In genomic region chr2:163191372-163191771, GRCh38 we compare ENCODE assay signal across 8 cellular contexts.
DNase-seq lines count a peak whose midpoint lies in the region; ATAC-seq, FAIRE-seq and TF ChIP-seq lines count a peak whose summit lies in the region.

No MANE protein-coding gene starts in this region.

- TF ChIP-seq POLR2A in sigmoid colon (IDR thresholded peaks at IDR 0.05) = no peak

- TF ChIP-seq EP300 in sigmoid colon (IDR thresholded peaks at IDR 0.05) = no peak

- H3K9me3 ChIP-seq in keratinocyte (ENCODE audit: control insufficient read depth, low read depth, low read length) (no peaks in the 10 kb centered on the region), sigmoid colon (no peaks in the 10 kb centered on the region)

- no peak overlapping the region for H3K27ac Mint-ChIP-seq in activated T-helper 1 cell treated with anti-CD3 and anti-CD28 coated beads, Interleukin-12 subunit alpha, Interleukin-12 subunit beta, Interleukin-2, Interleukin-4 antibody, amounts not matched to agents 30 ng/mL and 10 ng/mL and 1 ng/mL, durations not matched to agents 14 hours and 24 hours and 36 hours

- CTCF ChIA-PET in AG04449 (lab: Yijun Ruan, JAX) = interaction anchor here (0.7 to 2.6 kb wide), 16 partner anchors 9 to 1288 kb away, joined by 3 to 24 read pairs (median 3); no protein-coding TSS in a partner anchor

- dilution Hi-C loops in keratinocyte (cut with MboI; ENCODE audit: extremely low pct_ligation_motif_present, low sequenced_read_pairs) = no loop called here

- no peaks in the 10 kb centered on the region for H3K27me3 Mint-ChIP-seq in activated T-helper 1 cell treated with anti-CD3 and anti-CD28 coated beads, Interleukin-12 subunit alpha, Interleukin-12 subunit beta, Interleukin-2, Interleukin-4 antibody, amounts not matched to agents 30 ng/mL and 10 ng/mL and 1 ng/mL, durations not matched to agents 14 hours and 24 hours and 36 hours (ENCODE audit: insufficient read depth)

- H3K36me3 Mint-ChIP-seq in activated T-helper 1 cell treated with anti-CD3 and anti-CD28 coated beads, Interleukin-12 subunit alpha, Interleukin-12 subunit beta, Interleukin-2, Interleukin-4 antibody, amounts not matched to agents 30 ng/mL and 10 ng/mL and 1 ng/mL, durations not matched to agents 14 hours and 24 hours and 36 hours (ENCODE audit: low read depth) = no peaks in the 10 kb centered on the region

- H3K4me3 ChIP-seq in AG04449 (ENCODE audit: low read depth, low read length) (no peak overlapping the region), GM12875 (ENCODE audit: low read depth, low read length) (no peak overlapping the region), keratinocyte (ENCODE audit: control insufficient read depth in 2 of 3, extremely low read depth in 1 of 3, insufficient read depth in 2 of 3, low read depth in 1 of 3, low read length in 3 of 3) (no peak overlapping the region), sigmoid colon (no peak overlapping the region)

- no peaks in the 10 kb centered on the region for H3K4me1 ChIP-seq in keratinocyte (ENCODE audit: control insufficient read depth, extremely low read depth, insufficient read depth, low read length)
- no peaks in the 10 kb centered on the region for H3K4me1 ChIP-seq in sigmoid colon

- H2AFZ ChIP-seq in keratinocyte (ENCODE audit: control insufficient read depth, low read length) = no peak overlapping the region

- no peaks in the 10 kb centered on the region for H3K4me1 Mint-ChIP-seq in activated T-helper 1 cell treated with anti-CD3 and anti-CD28 coated beads, Interleukin-12 subunit alpha, Interleukin-12 subunit beta, Interleukin-2, Interleukin-4 antibody, amounts not matched to agents 30 ng/mL and 10 ng/mL and 1 ng/mL, durations not matched to agents 14 hours and 24 hours and 36 hours (ENCODE audit: low read depth)

- H3K79me2 ChIP-seq in keratinocyte (ENCODE audit: control insufficient read depth, insufficient read depth, low read length) = no peaks in the 10 kb centered on the region

- DNase-seq in AG04449 (ENCODE audit: low read depth, low spot score) = no peak
- peak; percentile 50 for DNase-seq in LHCN-M2 (ENCODE audit: low read depth)
- DNase-seq in keratinocyte (ENCODE audit: low read depth, low spot score) = no peak
- DNase-seq in activated T-helper 1 cell treated with anti-CD3 and anti-CD28 coated beads, Interleukin-12 subunit alpha, Interleukin-12 subunit beta, Interleukin-2, Interleukin-4 antibody, amounts not matched to agents 30 ng/mL and 10 ng/mL and 1 ng/mL, durations not matched to agents 14 hours and 24 hours and 36 hours (ENCODE audit: low spot score) = no peak
- DNase-seq in sigmoid colon = no peak

- TF ChIP-seq CTCF in AG04449 (IDR thresholded peaks at IDR 0.05; ENCODE audit: insufficient read depth, low read length, missing control alignments) (peak; percentile 69), GM12875 (IDR thresholded peaks at IDR 0.05; ENCODE audit: borderline replicate concordance, insufficient read depth, low read depth, low read length) (peak; percentile 41; the same call in 1 of the 2 replicates), VCaP (conservative IDR thresholded peaks at IDR 0.05) (peak; percentile 82), keratinocyte (optimal IDR thresholded peaks at IDR 0.05 in 1 of 3, IDR thresholded peaks at IDR 0.05 in 1 of 3, conservative IDR thresholded peaks at IDR 0.05 in 1 of 3; ENCODE audit: extremely low read depth in 1 of 3, insufficient read depth in 2 of 3, low read length in 3 of 3) (peak in 2 of 3 experiments; percentile 51 to 54), sigmoid colon (IDR thresholded peaks at IDR 0.05) (peak in 1 of 4 experiments; percentile 26)

- H3K4me3 Mint-ChIP-seq in activated T-helper 1 cell treated with anti-CD3 and anti-CD28 coated beads, Interleukin-12 subunit alpha, Interleukin-12 subunit beta, Interleukin-2, Interleukin-4 antibody, amounts not matched to agents 30 ng/mL and 10 ng/mL and 1 ng/mL, durations not matched to agents 14 hours and 24 hours and 36 hours = no peak overlapping the region

- H3K36me3 ChIP-seq in keratinocyte (ENCODE audit: control insufficient read depth in 2 of 2, extremely low read depth in 1 of 2, insufficient read depth in 2 of 2, low read length in 2 of 2) = no peaks in the 10 kb centered on the region
- H3K36me3 ChIP-seq in sigmoid colon = no peaks in the 10 kb centered on the region

- no peak overlapping the region for H3K27ac ChIP-seq in VCaP
- H3K27ac ChIP-seq in keratinocyte (ENCODE audit: control insufficient read depth, insufficient read depth, low read length) = no peak overlapping the region
- no peak overlapping the region for H3K27ac ChIP-seq in sigmoid colon

- H3K9me1 ChIP-seq in keratinocyte (ENCODE audit: control insufficient read depth, extremely low read depth, insufficient read depth, low read length) = no peaks in the 10 kb centered on the region

- no peak for ATAC-seq in HG03139 (IDR thresholded peaks at IDR 0.05; ENCODE audit: unreplicated experiment)

- intact Hi-C loops in activated T-helper 1 cell treated with anti-CD3 and anti-CD28 coated beads, Interleukin-12 subunit alpha, Interleukin-12 subunit beta, Interleukin-2, Interleukin-4 antibody, amounts not matched to agents 30 ng/mL and 10 ng/mL and 1 ng/mL, durations not matched to agents 14 hours and 24 hours and 36 hours (cut with micrococcal nuclease) = no loop called here
- intact Hi-C loops in sigmoid colon (cut with DNase I) = loop anchor here (5.0 kb wide), 1 partner anchor 1291 kb away; no protein-coding TSS in a partner anchor

- no peaks in the 10 kb centered on the region for H4K20me1 ChIP-seq in keratinocyte (ENCODE audit: control insufficient read depth, extremely low read depth, insufficient read depth, low read length)

- H3K27me3 ChIP-seq in keratinocyte (ENCODE audit: control insufficient read depth, extremely low read depth, insufficient read depth, low read length) = no peaks in the 10 kb centered on the region
- no peaks in the 10 kb centered on the region for H3K27me3 ChIP-seq in sigmoid colon

- no peak for FAIRE-seq in keratinocyte (lab: Jason Lieb, UNC)

- no peak overlapping the region for H3K4me2 ChIP-seq in keratinocyte (ENCODE audit: control insufficient read depth, extremely low read depth, insufficient read depth, low read depth, low read length)

- H3K9me3 Mint-ChIP-seq in activated T-helper 1 cell treated with anti-CD3 and anti-CD28 coated beads, Interleukin-12 subunit alpha, Interleukin-12 subunit beta, Interleukin-2, Interleukin-4 antibody, amounts not matched to agents 30 ng/mL and 10 ng/mL and 1 ng/mL, durations not matched to agents 14 hours and 24 hours and 36 hours = no peaks in the 10 kb centered on the region

- POLR2A ChIA-PET in AG04449 (lab: Yijun Ruan, JAX) = no interaction called here

- H3K9ac ChIP-seq in keratinocyte (ENCODE audit: control insufficient read depth, extremely low read depth, insufficient read depth, low read length) = no peak overlapping the region
